Comparison of ENCODE assay signal across 23 cellular contexts in the genomic region with DNA sequence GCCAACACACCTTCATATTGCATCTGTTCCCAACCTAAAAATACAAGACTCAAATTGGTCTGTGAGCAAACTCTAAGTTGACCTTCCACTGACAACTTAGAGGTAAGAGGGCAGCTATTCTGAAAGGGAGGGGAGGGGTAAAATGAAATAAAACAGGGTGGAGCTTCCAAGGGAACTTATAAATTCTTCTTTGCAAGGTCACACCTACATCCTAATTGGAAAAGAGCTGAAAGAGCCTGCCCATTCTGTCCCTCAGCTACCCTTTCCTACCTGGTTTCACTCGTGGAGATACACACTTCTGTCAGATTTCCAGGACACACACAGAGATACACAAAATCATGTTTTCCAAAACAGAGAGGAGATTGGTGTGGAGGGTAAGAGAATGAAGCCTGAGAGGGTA. TPM values are rescaled to one million over a fixed set of nuclear protein-coding genes. Genes with fewer than 3 reads are reported as not detected.
A peak's percentile ranks its signal among the peaks of the same experiment; 100 is the strongest.
DNase-seq lines count a peak whose midpoint lies in the region; ATAC-seq lines count a peak whose summit lies in the region.
"Had no signal": no experiment of that assay in that cellular context is flagged by ENCODE, and none has a peak within 500 bp of the region (broad histone marks: within the 10 kb centered on the region; RNA-seq: fewer than 3 reads in every experiment).

No MANE protein-coding gene starts in this region.

- DNase-seq in activated CD4-positive, alpha-beta T cell treated with anti-CD3 and anti-CD28 coated beads, Interleukin-2, amount 10 ng/mL, durations not matched to agents 24 days and 14 days = peak; percentile 36
- DNase-seq in activated CD4-positive, alpha-beta T cell treated with anti-CD3 and anti-CD28 coated beads, Interleukin-2, amount 10 ng/mL, durations not matched to agents 7 days and 5 days = no peak
- DNase-seq in SW480 (ENCODE audit: low spot score) (peak; percentile 17), ureter (ENCODE audit: low spot score) (no peak), midbrain (lab: John Stamatoyannopoulos, UW) (no peak)
- no peak for DNase-seq in stimulated activated effector memory CD8-positive, alpha-beta T cell treated with anti-CD3 and anti-CD28 coated beads, Interleukin-12 subunit alpha, Interleukin-12 subunit beta, amount 100 ng/mL, for 72 hours (ENCODE audit: low spot score in 2 of 2)
- DNase-seq: activated CD4-positive, alpha-beta T cell treated with anti-CD3 and anti-CD28 coated beads for 36 hours; activated CD8-positive, alpha-beta memory T cell treated with anti-CD3 and anti-CD28 coated beads, Interleukin-2, amount 50 U/mL, for 4 hours; activated gamma-delta T cell treated with Interleukin-2 at 50 U/mL for 16 hours; cortex of kidney; GM23248; hippocampal formation; Kasumi-1; left cardiac atrium; NCI-H1417 treated with DMSO at 0.1 percent for 48 hours; NCI-H82; posterior cingulate gyrus; stimulated activated naive CD4-positive, alpha-beta T cell treated with Interleukin-2 at 50 U/mL for 16 hours; uterus had no signal

- H3K36me3 ChIP-seq in iPS-20b (ENCODE audit: insufficient read depth, low read depth, low read length) = no peaks in the 10 kb centered on the region
- H3K36me3 ChIP-seq: uterus had no signal

- POLR2A ChIA-PET in activated CD4-positive, alpha-beta T cell treated with anti-CD3 and anti-CD28 coated beads, Interleukin-2, amount 10 ng/mL, durations not matched to agents 7 days and 5 days (lab: Charles Lee) = no interaction called here

- no peak overlapping the region for H3K4me3 Mint-ChIP-seq in activated CD4-positive, alpha-beta T cell treated with anti-CD3 and anti-CD28 coated beads, Interleukin-2, amount 10 ng/mL, durations not matched to agents 24 days and 14 days
- H3K4me3 Mint-ChIP-seq in activated CD4-positive, alpha-beta T cell treated with anti-CD3 and anti-CD28 coated beads, Interleukin-2, amount 10 ng/mL, durations not matched to agents 7 days and 5 days = no peak overlapping the region
- peak overlapping the region; percentile 0 for H3K4me3 Mint-ChIP-seq in stimulated activated effector memory CD8-positive, alpha-beta T cell treated with anti-CD3 and anti-CD28 coated beads, Interleukin-12 subunit alpha, Interleukin-12 subunit beta, amount 100 ng/mL, for 72 hours
- H3K4me3 Mint-ChIP-seq: activated CD4-positive, alpha-beta T cell treated with anti-CD3 and anti-CD28 coated beads for 36 hours had no signal

- ATAC-seq in stimulated activated effector memory CD8-positive, alpha-beta T cell treated with anti-CD3 and anti-CD28 coated beads, Interleukin-12 subunit alpha, Interleukin-12 subunit beta, amount 100 ng/mL, for 72 hours = no peak
- ATAC-seq in GM21423 (IDR thresholded peaks at IDR 0.05; ENCODE audit: unreplicated experiment) = no peak
- ATAC-seq: activated CD4-positive, alpha-beta T cell treated with anti-CD3 and anti-CD28 coated beads for 36 hours; left cardiac atrium had no signal

- H3K27me3 Mint-ChIP-seq in activated CD4-positive, alpha-beta T cell treated with anti-CD3 and anti-CD28 coated beads, Interleukin-2, amount 10 ng/mL, durations not matched to agents 24 days and 14 days = peaks cover 38% of the 10 kb centered on the region
- H3K27me3 Mint-ChIP-seq in activated CD4-positive, alpha-beta T cell treated with anti-CD3 and anti-CD28 coated beads, Interleukin-2, amount 10 ng/mL, durations not matched to agents 7 days and 5 days = peaks cover 37% of the 10 kb centered on the region

- peaks cover 15% of the 10 kb centered on the region for H3K27me3 ChIP-seq in iPS-20b (ENCODE audit: insufficient read depth, low read length)

- peak overlapping the region; percentile 84 for H3K4me3 ChIP-seq in iPS-20b (ENCODE audit: low read length)
- H3K4me3 ChIP-seq: GM23248, uterus had no signal

- no peak overlapping the region for H3K9ac ChIP-seq in iPS-20b (ENCODE audit: low read depth, low read length)
- H3K9ac ChIP-seq: GM23248 had no signal

- H3K4me1 Mint-ChIP-seq in activated CD4-positive, alpha-beta T cell treated with anti-CD3 and anti-CD28 coated beads, Interleukin-2, amount 10 ng/mL, durations not matched to agents 24 days and 14 days = peaks cover 11% of the 10 kb centered on the region
- H3K4me1 Mint-ChIP-seq in activated CD4-positive, alpha-beta T cell treated with anti-CD3 and anti-CD28 coated beads, Interleukin-2, amount 10 ng/mL, durations not matched to agents 7 days and 5 days = peaks cover 7% of the 10 kb centered on the region
- peaks cover 6% of the 10 kb centered on the region for H3K4me1 Mint-ChIP-seq in stimulated activated effector memory CD8-positive, alpha-beta T cell treated with anti-CD3 and anti-CD28 coated beads, Interleukin-12 subunit alpha, Interleukin-12 subunit beta, amount 100 ng/mL, for 72 hours

- no peak overlapping the region for H3K27ac Mint-ChIP-seq in activated CD4-positive, alpha-beta T cell treated with anti-CD3 and anti-CD28 coated beads, Interleukin-2, amount 10 ng/mL, durations not matched to agents 24 days and 14 days
- H3K27ac Mint-ChIP-seq in activated CD4-positive, alpha-beta T cell treated with anti-CD3 and anti-CD28 coated beads, Interleukin-2, amount 10 ng/mL, durations not matched to agents 7 days and 5 days = no peak overlapping the region
- H3K27ac Mint-ChIP-seq in stimulated activated effector memory CD8-positive, alpha-beta T cell treated with anti-CD3 and anti-CD28 coated beads, Interleukin-12 subunit alpha, Interleukin-12 subunit beta, amount 100 ng/mL, for 72 hours = no peak overlapping the region
- H3K27ac Mint-ChIP-seq: activated CD4-positive, alpha-beta T cell treated with anti-CD3 and anti-CD28 coated beads for 36 hours had no signal

- intact Hi-C loops in activated CD4-positive, alpha-beta T cell treated with anti-CD3 and anti-CD28 coated beads, Interleukin-2, amount 10 ng/mL, durations not matched to agents 24 days and 14 days (cut with micrococcal nuclease) = no loop called here

- H3K9me3 ChIP-seq in iPS-20b (ENCODE audit: insufficient read depth, low read depth, low read length) = no peaks in the 10 kb centered on the region
- H3K9me3 ChIP-seq: uterus had no signal

- no peak overlapping the region for H3K27ac ChIP-seq in iPS-20b (ENCODE audit: low read length)
- H3K27ac ChIP-seq: GM23248, HL-60, RWPE1, uterus had no signal

- no peaks in the 10 kb centered on the region for H3K36me3 Mint-ChIP-seq in activated CD4-positive, alpha-beta T cell treated with anti-CD3 and anti-CD28 coated beads, Interleukin-2, amount 10 ng/mL, durations not matched to agents 24 days and 14 days (ENCODE audit: low read depth)
- H3K36me3 Mint-ChIP-seq in activated CD4-positive, alpha-beta T cell treated with anti-CD3 and anti-CD28 coated beads, Interleukin-2, amount 10 ng/mL, durations not matched to agents 7 days and 5 days (ENCODE audit: low read depth) = no peaks in the 10 kb centered on the region
- no peaks in the 10 kb centered on the region for H3K36me3 Mint-ChIP-seq in stimulated activated effector memory CD8-positive, alpha-beta T cell treated with anti-CD3 and anti-CD28 coated beads, Interleukin-12 subunit alpha, Interleukin-12 subunit beta, amount 100 ng/mL, for 72 hours

- H3K4me1 ChIP-seq in iPS-20b (ENCODE audit: insufficient read depth, low read length) = no peaks in the 10 kb centered on the region; the same call in 1 of the 2 replicates
- H3K4me1 ChIP-seq: uterus had no signal

- H3K9me3 Mint-ChIP-seq in activated CD4-positive, alpha-beta T cell treated with anti-CD3 and anti-CD28 coated beads, Interleukin-2, amount 10 ng/mL, durations not matched to agents 24 days and 14 days = peaks cover 1% of the 10 kb centered on the region
- peaks cover under 1% of the 10 kb centered on the region for H3K9me3 Mint-ChIP-seq in activated CD4-positive, alpha-beta T cell treated with anti-CD3 and anti-CD28 coated beads, Interleukin-2, amount 10 ng/mL, durations not matched to agents 7 days and 5 days
- H3K9me3 Mint-ChIP-seq in stimulated activated effector memory CD8-positive, alpha-beta T cell treated with anti-CD3 and anti-CD28 coated beads, Interleukin-12 subunit alpha, Interleukin-12 subunit beta, amount 100 ng/mL, for 72 hours = no peaks in the 10 kb centered on the region

- CTCF ChIA-PET in activated CD4-positive, alpha-beta T cell treated with anti-CD3 and anti-CD28 coated beads, Interleukin-2, amount 10 ng/mL, durations not matched to agents 7 days and 5 days (lab: Charles Lee) = interaction anchor here (3.2 kb wide), 2 partner anchors 9 to 11 kb away, joined by 8 to 15 read pairs; no protein-coding TSS in a partner anchor

RNA-seq across cellular contexts. Expression of a gene that starts 1.0 kb away (rescaled TPM):
- total RNA-seq in activated CD4-positive, alpha-beta T cell treated with anti-CD3 and anti-CD28 coated beads, Interleukin-2, amount 10 ng/mL, durations not matched to agents 24 days and 14 days = 0.16 and 0.17 TPM in 2 replicates
- under 1 TPM in 1 of 2 experiments, not detected in 1; 0.17 TPM for total RNA-seq in activated CD4-positive, alpha-beta T cell treated with anti-CD3 and anti-CD28 coated beads, Interleukin-2, amount 10 ng/mL, durations not matched to agents 7 days and 5 days
- 16.3 TPM for total RNA-seq in ureter
- total RNA-seq: GM23248, left cardiac atrium had no signal

RNA-seq across cellular contexts. Expression of a gene that starts 34.1 kb away (rescaled TPM):
- total RNA-seq in activated CD4-positive, alpha-beta T cell treated with anti-CD3 and anti-CD28 coated beads, Interleukin-2, amount 10 ng/mL, durations not matched to agents 24 days and 14 days = 1.4 TPM in 2 replicates
- 1 to 10 TPM; 1.9 to 2.5 TPM for total RNA-seq in activated CD4-positive, alpha-beta T cell treated with anti-CD3 and anti-CD28 coated beads, Interleukin-2, amount 10 ng/mL, durations not matched to agents 7 days and 5 days
- 3.0 TPM for total RNA-seq in ureter
- total RNA-seq: GM23248 had no signal

Comparison
In these comparisons a context has a peak if more than half of its experiments do, and no peak if none do; other contexts are left out.
1. DNase-seq: peak in activated CD4-positive, alpha-beta T cell treated with anti-CD3 and anti-CD28 coated beads, Interleukin-2, amount 10 ng/mL, durations not matched to agents 24 days and 14 days (single experiment) and SW480 (single experiment); none in activated CD4-positive, alpha-beta T cell treated with anti-CD3 and anti-CD28 coated beads, Interleukin-2, amount 10 ng/mL, durations not matched to agents 7 days and 5 days (single experiment), stimulated activated effector memory CD8-positive, alpha-beta T cell treated with anti-CD3 and anti-CD28 coated beads, Interleukin-12 subunit alpha, Interleukin-12 subunit beta, amount 100 ng/mL, for 72 hours (0 of 2), ureter (single experiment) and midbrain (single experiment).
2. RNA of a gene that starts 1.0 kb away (total RNA-seq): 16.3 TPM in ureter (single experiment); 0.17 TPM in activated CD4-positive, alpha-beta T cell treated with anti-CD3 and anti-CD28 coated beads, Interleukin-2, amount 10 ng/mL, durations not matched to agents 7 days and 5 days and 0.16 to 0.17 TPM in activated CD4-positive, alpha-beta T cell treated with anti-CD3 and anti-CD28 coated beads, Interleukin-2, amount 10 ng/mL, durations not matched to agents 24 days and 14 days; every median in the first group is over 10 times any median in the second.